In the genomic region with DNA sequence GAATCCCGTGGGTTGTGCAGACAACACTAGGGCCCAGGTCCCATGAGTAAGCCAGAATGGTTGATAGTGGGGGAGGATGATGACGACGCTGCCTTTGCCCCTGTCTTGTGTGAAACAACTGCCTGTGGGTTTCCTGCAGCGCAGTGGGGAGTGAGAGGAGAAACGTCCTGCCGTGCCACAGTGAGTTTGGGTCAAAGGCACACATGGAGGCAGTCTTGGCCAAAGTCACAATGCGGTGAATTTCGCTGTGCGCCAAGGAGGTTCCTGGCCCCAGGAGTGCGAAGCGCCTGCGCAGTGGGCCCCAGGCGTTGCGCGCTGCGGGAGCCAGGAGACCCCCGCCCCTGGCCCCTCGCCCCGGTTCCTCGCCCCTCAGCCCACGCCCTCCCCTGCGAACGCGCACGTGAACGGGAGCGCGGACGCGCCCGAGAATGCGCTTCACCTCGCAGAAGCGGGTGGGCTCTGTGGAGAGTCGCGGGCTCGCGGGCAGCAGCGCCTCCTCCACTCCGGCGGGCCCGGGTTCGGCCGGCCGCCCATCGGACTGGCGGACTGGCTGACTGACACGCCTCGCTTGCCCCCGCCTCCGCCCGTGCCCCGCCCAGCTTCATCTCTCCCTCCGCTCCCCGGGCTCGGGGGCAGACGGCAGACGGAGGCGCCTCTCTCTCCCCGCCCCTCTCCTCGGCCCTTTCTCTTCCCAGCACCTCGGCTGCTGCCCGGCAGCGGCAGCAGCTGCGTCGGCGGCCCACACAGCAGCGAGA, we compare ENCODE assay signal across 8 cellular contexts. TPM values are rescaled to one million over a fixed set of nuclear protein-coding genes. Genes with fewer than 3 reads are reported as not detected.
DNase-seq lines count a peak whose midpoint lies in the region; ATAC-seq, FAIRE-seq and TF ChIP-seq lines count a peak whose summit lies in the region.

A gene (plus strand): TSS at position 635 of the 755 bp plus-strand sequence. CDS start 144 bp downstream, outside the sequence.

- peak within 1 kb of the TSS; percentile 86 to 94 for H3K4me3 Mint-ChIP-seq in activated T-cell treated with anti-CD3 and anti-CD28 coated beads, Interleukin-2, amount 50 U/mL, for 72 hours

- H4K20me1 ChIP-seq in osteoblast (ENCODE audit: insufficient read depth, low read length): no peaks in the 10 kb centered on the region

- H3K27ac Mint-ChIP-seq in activated T-cell treated with anti-CD3 and anti-CD28 coated beads, Interleukin-2, amount 50 U/mL, for 72 hours: no peak within 1 kb of the TSS

- POLR2A ChIA-PET in BJ (lab: Charles Lee): no interaction called here

- no peaks in the 10 kb centered on the region for H3K9me3 Mint-ChIP-seq in activated T-cell treated with anti-CD3 and anti-CD28 coated beads, Interleukin-2, amount 50 U/mL, for 72 hours

- H3K4me2 ChIP-seq in osteoblast (ENCODE audit: insufficient read depth, low read length): peak within 1 kb of the TSS; percentile 51

- H3K36me3 ChIP-seq in BJ (ENCODE audit: control insufficient read depth, insufficient read depth, low read length) (no peaks in the 10 kb centered on the region), osteoblast (ENCODE audit: insufficient read depth, low read length) (no peaks in the 10 kb centered on the region), uterus (no peaks in the 10 kb centered on the region)

- no peak for TF ChIP-seq CTCF in BJ (IDR thresholded peaks at IDR 0.05; ENCODE audit: insufficient read depth, low read depth, low read length)
- no peak for TF ChIP-seq CTCF in osteoblast (IDR thresholded peaks at IDR 0.05; ENCODE audit: extremely low read depth, low read depth, low read length)
- no peak for TF ChIP-seq CTCF in uterus (IDR thresholded peaks at IDR 0.05)

- H2AFZ ChIP-seq in osteoblast (ENCODE audit: low read length): no peak within 1 kb of the TSS

- H3K27me3 ChIP-seq in BJ (ENCODE audit: control insufficient read depth, insufficient read depth, low read length) (no peaks in the 10 kb centered on the region), osteoblast (ENCODE audit: insufficient read depth, low read length) (peaks cover 7% of the 10 kb centered on the region), uterus (no peaks in the 10 kb centered on the region)

- peak; percentile 75 to 83 for ATAC-seq in activated T-cell treated with anti-CD3 and anti-CD28 coated beads, Interleukin-2, amount 50 U/mL, for 72 hours (replicated peaks in 1 of 2)
- ATAC-seq in GM21360 (IDR thresholded peaks at IDR 0.05; ENCODE audit: unreplicated experiment) (no peak), HG02642 (IDR thresholded peaks at IDR 0.05; ENCODE audit: poor library complexity, unreplicated experiment) (no peak)

- intact Hi-C loops in uterus (cut with DNase I; ENCODE audit: low total_unique reads): no loop called here

- H3K4me1 ChIP-seq in osteoblast (ENCODE audit: insufficient read depth, low read length): no peaks in the 10 kb centered on the region
- H3K4me1 ChIP-seq in uterus: no peaks in the 10 kb centered on the region

- DNase-seq in BJ (ENCODE audit: low read depth): no peak
- DNase-seq in NCI-H1092 treated with DMSO at 0.1 percent for 48 hours (lab: John Stamatoyannopoulos, UW): peak; percentile 40
- DNase-seq in activated T-cell treated with anti-CD3 and anti-CD28 coated beads, Interleukin-2, amount 50 U/mL, for 72 hours: peak; percentile 58 to 68
- DNase-seq in frontal cortex (ENCODE audit: low spot score in 2 of 2): peak; percentile 15 to 25
- peak; percentile 50 for DNase-seq in osteoblast (ENCODE audit: insufficient read length, low spot score, missing footprints)
- peak; percentile 65 to 70 for DNase-seq in uterus

- H3K27ac ChIP-seq in osteoblast (ENCODE audit: low read depth, low read length): no peak within 1 kb of the TSS
- H3K27ac ChIP-seq in uterus: peak within 1 kb of the TSS; percentile 27 to 70

- TF ChIP-seq POLR2A in uterus (IDR thresholded peaks at IDR 0.05): peak; percentile 20 to 48

- H3K9me3 ChIP-seq in osteoblast (ENCODE audit: low read depth, low read length) (no peaks in the 10 kb centered on the region), uterus (no peaks in the 10 kb centered on the region)

- H3K79me2 ChIP-seq in osteoblast (ENCODE audit: insufficient read depth, low read length): no peaks in the 10 kb centered on the region

- H3K27me3 Mint-ChIP-seq in activated T-cell treated with anti-CD3 and anti-CD28 coated beads, Interleukin-2, amount 50 U/mL, for 72 hours (ENCODE audit: low read depth): peaks cover 33% of the 10 kb centered on the region

- no peaks in the 10 kb centered on the region for H3K36me3 Mint-ChIP-seq in activated T-cell treated with anti-CD3 and anti-CD28 coated beads, Interleukin-2, amount 50 U/mL, for 72 hours (ENCODE audit: insufficient read depth in 2 of 2)

- FAIRE-seq in frontal cortex (lab: Jason Lieb, UNC): no peak

- peak within 1 kb of the TSS; percentile 41 for H3K4me3 ChIP-seq in BJ (ENCODE audit: low read depth, low read length)
- H3K4me3 ChIP-seq in osteoblast (ENCODE audit: insufficient read depth, low read length): peak within 1 kb of the TSS; percentile 47
- H3K4me3 ChIP-seq in uterus: peak within 1 kb of the TSS; percentile 39 to 55

- CTCF ChIA-PET in BJ (lab: Yijun Ruan, JAX): no interaction called here

- H3K4me1 Mint-ChIP-seq in activated T-cell treated with anti-CD3 and anti-CD28 coated beads, Interleukin-2, amount 50 U/mL, for 72 hours (ENCODE audit: low read depth): peaks cover 11% of the 10 kb centered on the region

RNA-seq across cellular contexts. Expression of the gene that starts here (rescaled TPM):
- 0.15 and 0.16 TPM in 2 replicates for polyA plus RNA-seq in BJ (2011; rRNA removed)
- polyA minus RNA-seq in BJ (2011; rRNA and poly(A)+ RNA removed): 0.15 TPM in 1 of 2 replicates, not detected in the other
- 1 to 10 TPM; 2.0 to 2.1 TPM for total RNA-seq in activated T-cell treated with anti-CD3 and anti-CD28 coated beads, Interleukin-2, amount 50 U/mL, for 72 hours
- total RNA-seq in frontal cortex (49.3 TPM), osteoblast (2.5 and 2.7 TPM in 2 replicates), uterus (10 to 100 TPM in 2 of 4 donors, 1 to 10 TPM in 2; 3.8 to 45.9 (median 10.9) TPM)

Comparison
In these comparisons a context has a peak if more than half of its experiments do, and no peak if none do; other contexts are left out.
1. ATAC-seq: peak in activated T-cell treated with anti-CD3 and anti-CD28 coated beads, Interleukin-2, amount 50 U/mL, for 72 hours (2 of 2); none in GM21360 (single experiment) and HG02642 (single experiment).
2. Peak in every context shown above with its lines, with median percentiles within 50 percentile points of each other: H3K4me3 ChIP-seq.